Comparison of ENCODE assay signal across 8 cellular contexts in genomic region chrX:70755850-70756249, GRCh38.
DNase-seq lines count a peak whose midpoint lies in the region; ATAC-seq lines count a peak whose summit lies in the region.

No MANE protein-coding gene starts in this region.

- H3K36me3 Mint-ChIP-seq in activated T-cell treated with anti-CD3 and anti-CD28 coated beads, Interleukin-2, amount 50 U/mL, for 24 hours (ENCODE audit: low read depth): no peaks in the 10 kb centered on the region

- peaks cover 25% of the 10 kb centered on the region for H3K4me1 Mint-ChIP-seq in activated T-cell treated with anti-CD3 and anti-CD28 coated beads, Interleukin-2, amount 50 U/mL, for 24 hours (ENCODE audit: low read depth)

- ATAC-seq in HG03097 (IDR thresholded peaks at IDR 0.05; ENCODE audit: low FRiP score, unreplicated experiment): no peak
- no peak for ATAC-seq in GM18519 (IDR thresholded peaks at IDR 0.05; ENCODE audit: low FRiP score, unreplicated experiment)

- peaks cover 67% of the 10 kb centered on the region for H3K27me3 Mint-ChIP-seq in activated T-cell treated with anti-CD3 and anti-CD28 coated beads, Interleukin-2, amount 50 U/mL, for 24 hours

- DNase-seq in T-helper 2 cell: peak in 4 of 5 experiments; percentile 22 to 89 (median 36)
- DNase-seq in activated T-cell treated with anti-CD3 and anti-CD28 coated beads, Interleukin-2, amount 50 U/mL, for 24 hours: peak; percentile 70
- peak; percentile 30 for DNase-seq in iPS-NIHi7 (ENCODE audit: extremely low spot score)
- DNase-seq in stimulated activated CD8-positive, alpha-beta memory T cell treated with anti-CD3 and anti-CD28 coated beads, Interleukin-4, amount 100 ng/mL, for 1 hour (ENCODE audit: low read depth in 2 of 2, low spot score in 1 of 2): peak; percentile 1 to 2
- DNase-seq in AG08396 (ENCODE audit: low spot score): no peak
- no peak for DNase-seq in NCI-H2107 treated with DMSO at 0.1 percent for 48 hours (lab: John Stamatoyannopoulos, UW; ENCODE audit: unreplicated experiment)

- peak overlapping the region; percentile 58 for H3K27ac Mint-ChIP-seq in activated T-cell treated with anti-CD3 and anti-CD28 coated beads, Interleukin-2, amount 50 U/mL, for 24 hours

- H3K4me3 Mint-ChIP-seq in activated T-cell treated with anti-CD3 and anti-CD28 coated beads, Interleukin-2, amount 50 U/mL, for 24 hours: no peak overlapping the region

- no peaks in the 10 kb centered on the region for H3K9me3 Mint-ChIP-seq in activated T-cell treated with anti-CD3 and anti-CD28 coated beads, Interleukin-2, amount 50 U/mL, for 24 hours

Comparison
In these comparisons a context has a peak if more than half of its experiments do, and no peak if none do; other contexts are left out.
1. DNase-seq: peak in T-helper 2 cell (4 of 5), activated T-cell treated with anti-CD3 and anti-CD28 coated beads, Interleukin-2, amount 50 U/mL, for 24 hours (single experiment), iPS-NIHi7 (single experiment) and stimulated activated CD8-positive, alpha-beta memory T cell treated with anti-CD3 and anti-CD28 coated beads, Interleukin-4, amount 100 ng/mL, for 1 hour (2 of 2); none in AG08396 (single experiment) and NCI-H2107 treated with DMSO at 0.1 percent for 48 hours (single experiment).